In the genomic region with DNA sequence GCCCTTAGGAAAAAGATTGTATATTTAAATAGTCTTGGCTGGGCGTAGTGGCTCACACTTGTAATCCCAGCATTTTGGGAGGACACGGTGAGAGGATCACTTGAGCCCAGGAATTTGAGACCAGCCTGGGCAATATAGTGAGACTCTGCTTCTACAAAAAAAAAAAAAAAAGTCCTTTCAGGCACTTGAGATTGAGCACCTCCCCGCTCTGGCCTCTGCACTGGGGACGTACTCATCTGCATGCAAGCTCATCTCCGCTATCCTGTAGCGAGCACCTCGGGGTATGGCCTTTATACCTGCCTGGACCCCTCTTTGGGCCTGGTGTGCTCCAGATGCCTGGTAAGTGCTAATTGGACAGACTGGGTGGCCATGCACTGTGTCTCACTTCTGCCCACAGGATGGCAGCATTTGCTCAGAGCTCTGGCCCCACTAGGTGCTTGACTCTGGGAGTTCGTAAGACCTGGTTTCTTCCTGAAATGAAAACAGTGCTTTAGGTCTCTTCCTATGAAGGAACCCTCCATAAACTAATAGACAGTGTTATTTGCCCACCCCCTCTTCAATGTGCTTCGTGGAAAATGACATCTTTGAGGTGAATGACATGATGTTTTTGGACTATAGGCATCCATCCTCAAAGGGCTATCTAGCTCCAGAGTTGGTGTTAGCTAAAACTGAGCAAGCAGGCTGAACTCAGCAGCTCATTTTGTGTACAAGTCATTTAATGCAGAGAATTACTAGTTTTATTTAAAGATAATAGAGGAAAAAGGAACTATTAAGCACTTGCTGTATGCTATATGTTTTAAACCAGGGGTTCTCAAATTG, we compare ENCODE assay signal across 8 cellular contexts.
A peak's percentile ranks its signal among the peaks of the same experiment; 100 is the strongest.
DNase-seq lines count a peak whose midpoint lies in the region; ATAC-seq and TF ChIP-seq lines count a peak whose summit lies in the region.

No MANE protein-coding gene starts in this region.

- DNase-seq in A673 (ENCODE audit: low spot score): peak; percentile 78
- DNase-seq in NCI-H1105 treated with DMSO at 0.1 percent for 48 hours (lab: John Stamatoyannopoulos, UW): peak; percentile 77
- peak; percentile 76 for DNase-seq in SKM-1 treated with dmso at 0.1 percent for 144 hours (lab: John Stamatoyannopoulos, UW; ENCODE audit: unreplicated experiment)
- peak; percentile 73 for DNase-seq in activated naive CD8-positive, alpha-beta T cell treated with anti-CD3 and anti-CD28 coated beads, Interleukin-2, amount 10 ng/mL, durations not matched to agents 7 days and 5 days
- peak; percentile 89 for DNase-seq in cardiac septum (ENCODE audit: low spot score)
- DNase-seq in psoas muscle: peak; percentile 66 to 84
- DNase-seq in aorta: peak; percentile 78 to 81

- BruUV-seq in A673 (replicated peaks; lab: Mats Ljungman, UMichigan): no TSS peak

- H3K27me3 ChIP-seq in A673 (replicated peaks; ENCODE audit: insufficient read depth, low read depth, low read length, poor library complexity) (no peaks in the 10 kb centered on the region), psoas muscle (ENCODE audit: insufficient read depth in 3 of 3, low read length in 2 of 3) (no peaks in the 10 kb centered on the region), aorta (ENCODE audit: control insufficient read depth in 1 of 2, insufficient read depth in 2 of 2, low read length in 1 of 2) (no peaks in the 10 kb centered on the region)

- WGBS in psoas muscle, 3 donors: 45 to 55% (median 46%) methylated on average over 9 of the region's 9 CpGs
- 52 to 57% methylated on average over 9 of the region's 9 CpGs for WGBS in aorta, 2 donors

- H3K4me1 Mint-ChIP-seq in activated naive CD8-positive, alpha-beta T cell treated with anti-CD3 and anti-CD28 coated beads, Interleukin-2, amount 10 ng/mL, durations not matched to agents 7 days and 5 days: peaks cover 6% of the 10 kb centered on the region

- no peak overlapping the region for H3K4me3 Mint-ChIP-seq in activated naive CD8-positive, alpha-beta T cell treated with anti-CD3 and anti-CD28 coated beads, Interleukin-2, amount 10 ng/mL, durations not matched to agents 7 days and 5 days

- H3K36me3 ChIP-seq in A673 (ENCODE audit: insufficient read depth, low read length, poor library complexity, severe bottlenecking): no peaks in the 10 kb centered on the region
- H3K36me3 ChIP-seq in psoas muscle (ENCODE audit: insufficient read depth in 1 of 2, low read depth in 1 of 2): no peaks in the 10 kb centered on the region
- no peaks in the 10 kb centered on the region for H3K36me3 ChIP-seq in aorta (ENCODE audit: control insufficient read depth in 1 of 2, insufficient read depth in 2 of 2, low read length in 1 of 2)

- H3K9me3 ChIP-seq in A673 (ENCODE audit: low read depth, low read length, poor library complexity, severe bottlenecking) (no peaks in the 10 kb centered on the region), psoas muscle (no peaks in the 10 kb centered on the region), aorta (ENCODE audit: control insufficient read depth, low read length) (no peaks in the 10 kb centered on the region)

- no peak overlapping the region for H3K27ac ChIP-seq in A673 (ENCODE audit: low read depth, low read length, poor library complexity, severe bottlenecking)
- no peak overlapping the region for H3K27ac ChIP-seq in psoas muscle
- no peak overlapping the region for H3K27ac ChIP-seq in aorta (ENCODE audit: low read depth in 1 of 2, low read length in 2 of 2)

- CTCF ChIA-PET in A673 (lab: Charles Lee): interaction anchor here (0.6 to 1.8 kb wide), 4 partner anchors 209 to 302 kb away, joined by 3 to 14 read pairs (median 5); no protein-coding TSS in a partner anchor

- peaks cover 3% of the 10 kb centered on the region for H3K27me3 Mint-ChIP-seq in activated naive CD8-positive, alpha-beta T cell treated with anti-CD3 and anti-CD28 coated beads, Interleukin-2, amount 10 ng/mL, durations not matched to agents 7 days and 5 days

- TF ChIP-seq CTCF in A673 (conservative IDR thresholded peaks at IDR 0.05; ENCODE audit: low read depth, low read length): peak; percentile 84
- peak; percentile 86 for TF ChIP-seq CTCF in psoas muscle (IDR thresholded peaks at IDR 0.05)

- no peak overlapping the region for H3K27ac Mint-ChIP-seq in activated naive CD8-positive, alpha-beta T cell treated with anti-CD3 and anti-CD28 coated beads, Interleukin-2, amount 10 ng/mL, durations not matched to agents 7 days and 5 days

- H3K4me1 ChIP-seq in A673 (ENCODE audit: insufficient read depth, low read length, poor library complexity, severe bottlenecking) (peaks cover 9% of the 10 kb centered on the region), psoas muscle (no peaks in the 10 kb centered on the region), aorta (ENCODE audit: control insufficient read depth in 1 of 2, insufficient read depth in 2 of 2, low read length in 2 of 2) (no peaks in the 10 kb centered on the region)

- H3K36me3 Mint-ChIP-seq in activated naive CD8-positive, alpha-beta T cell treated with anti-CD3 and anti-CD28 coated beads, Interleukin-2, amount 10 ng/mL, durations not matched to agents 7 days and 5 days: no peaks in the 10 kb centered on the region

- POLR2A ChIA-PET in A673 (lab: Charles Lee; ENCODE audit: low non-redundant PET): no interaction called here
- POLR2A ChIA-PET in activated naive CD8-positive, alpha-beta T cell treated with anti-CD3 and anti-CD28 coated beads, Interleukin-2, amount 10 ng/mL, durations not matched to agents 7 days and 5 days (lab: Charles Lee): interaction anchor here (0.7 to 0.9 kb wide), 2 partner anchors 122 to 209 kb away, joined by 3 read pairs; no protein-coding TSS in a partner anchor

- ATAC-seq in GM18909 (IDR thresholded peaks at IDR 0.05; ENCODE audit: poor library complexity, unreplicated experiment): peak; percentile 54
- ATAC-seq in activated naive CD8-positive, alpha-beta T cell treated with anti-CD3 and anti-CD28 coated beads, Interleukin-2, amount 10 ng/mL, durations not matched to agents 7 days and 5 days (ENCODE audit: low read depth): peak; percentile 100
- ATAC-seq in psoas muscle: peak; percentile 98 to 100 (median 100)
- peak; percentile 84 for ATAC-seq in aorta (ENCODE audit: low FRiP score)

- H3K9me3 Mint-ChIP-seq in activated naive CD8-positive, alpha-beta T cell treated with anti-CD3 and anti-CD28 coated beads, Interleukin-2, amount 10 ng/mL, durations not matched to agents 7 days and 5 days: no peaks in the 10 kb centered on the region

- no peak overlapping the region for H3K4me3 ChIP-seq in A673 (ENCODE audit: low read depth, low read length, poor library complexity, severe bottlenecking)
- H3K4me3 ChIP-seq in psoas muscle: no peak overlapping the region
- no peak overlapping the region for H3K4me3 ChIP-seq in aorta (ENCODE audit: low read length in 2 of 2)

- intact Hi-C loops in A673 (cut with micrococcal nuclease; ENCODE audit: unreplicated experiment) (loop anchor here (1.0 to 5.0 kb wide), 2 partner anchors 93 to 209 kb away; no protein-coding TSS in a partner anchor), cardiac septum (cut with DNase I) (loop anchor here (1.0 to 5.0 kb wide), 2 partner anchors 88 to 209 kb away; no protein-coding TSS in a partner anchor), psoas muscle (cut with DNase I) (loop anchor here (1.0 to 10.0 kb wide), 4 partner anchors 105 to 395 kb away; a partner anchor contains a TSS), aorta (cut with DNase I) (loop anchor here in 1 of 2 donors (1.0 to 10.0 kb wide), 2 partner anchors 95 to 209 kb away; no protein-coding TSS in a partner anchor)
